ENCODE assay signal across 24 cellular contexts in genomic region chr17:50887705-50888245, GRCh38. TPM values are rescaled to one million over a fixed set of nuclear protein-coding genes. Genes with fewer than 3 reads are reported as not detected.
DNase-seq lines count a peak whose midpoint lies in the region; ATAC-seq and TF ChIP-seq lines count a peak whose summit lies in the region.
"Had no signal": no experiment of that assay in that cellular context is flagged by ENCODE, and none has a peak within 500 bp of the region (broad histone marks: within the 10 kb centered on the region; RNA-seq: fewer than 3 reads in every experiment).

No MANE protein-coding gene starts in this region.

- intact Hi-C loops in activated naive CD4-positive, alpha-beta T cell treated with anti-CD3 and anti-CD28 coated beads for 36 hours (cut with micrococcal nuclease) = loop anchor here (1.0 kb wide), 3 partner anchors 15 to 44 kb away; no protein-coding TSS in a partner anchor
- intact Hi-C loops in transverse colon (cut with DNase I; ENCODE audit: low total_unique reads) = no loop called here

- no peaks in the 10 kb centered on the region for H3K9me3 ChIP-seq in MM.1S (replicated peaks; ENCODE audit: insufficient read depth, low read length)
- no peaks in the 10 kb centered on the region for H3K9me3 ChIP-seq in transverse colon
- H3K9me3 ChIP-seq: BLaER1, gastroesophageal sphincter, left ventricle myocardium inferior, sigmoid colon had no signal

- no peak for TF ChIP-seq POLR2A in transverse colon (IDR thresholded peaks at IDR 0.05)

- H3K9me3 Mint-ChIP-seq in activated naive CD4-positive, alpha-beta T cell treated with anti-CD3 and anti-CD28 coated beads, Interleukin-2, amount 10 ng/mL, durations not matched to agents 7 days and 5 days = no peaks in the 10 kb centered on the region
- no peaks in the 10 kb centered on the region for H3K9me3 Mint-ChIP-seq in activated naive CD4-positive, alpha-beta T cell treated with anti-CD3 and anti-CD28 coated beads for 36 hours
- H3K9me3 Mint-ChIP-seq in central memory CD8-positive, alpha-beta T cell = no peaks in the 10 kb centered on the region
- H3K9me3 Mint-ChIP-seq in progenitor cell of endocrine pancreas (ENCODE audit: low read depth) = no peaks in the 10 kb centered on the region

- ATAC-seq in central memory CD8-positive, alpha-beta T cell (replicated peaks; ENCODE audit: extremely low read depth, poor library complexity, severe bottlenecking) = no peak
- ATAC-seq: gastroesophageal sphincter had no signal

- H3K79me2 ChIP-seq in MM.1S (ENCODE audit: low read length) = no peaks in the 10 kb centered on the region

- TF ChIP-seq CTCF in MM.1S (IDR thresholded peaks at IDR 0.05; ENCODE audit: low read length) (no peak), progenitor cell of endocrine pancreas (IDR thresholded peaks at IDR 0.05; ENCODE audit: unreplicated experiment) (no peak), transverse colon (IDR thresholded peaks at IDR 0.05) (no peak)

- no peaks in the 10 kb centered on the region; the same call in 1 of the 2 replicates for H4K20me1 ChIP-seq in MM.1S (ENCODE audit: insufficient read depth, low read length)
- H4K20me1 ChIP-seq: BLaER1 had no signal

- H3K27me3 Mint-ChIP-seq in activated naive CD4-positive, alpha-beta T cell treated with anti-CD3 and anti-CD28 coated beads, Interleukin-2, amount 10 ng/mL, durations not matched to agents 7 days and 5 days = peaks cover 39% of the 10 kb centered on the region
- H3K27me3 Mint-ChIP-seq in activated naive CD4-positive, alpha-beta T cell treated with anti-CD3 and anti-CD28 coated beads for 36 hours (ENCODE audit: low read depth) = no peaks in the 10 kb centered on the region
- no peaks in the 10 kb centered on the region for H3K27me3 Mint-ChIP-seq in central memory CD8-positive, alpha-beta T cell
- H3K27me3 Mint-ChIP-seq in progenitor cell of endocrine pancreas = no peaks in the 10 kb centered on the region

- H3K4me1 Mint-ChIP-seq in activated naive CD4-positive, alpha-beta T cell treated with anti-CD3 and anti-CD28 coated beads, Interleukin-2, amount 10 ng/mL, durations not matched to agents 7 days and 5 days = peaks cover 36% of the 10 kb centered on the region
- H3K4me1 Mint-ChIP-seq in activated naive CD4-positive, alpha-beta T cell treated with anti-CD3 and anti-CD28 coated beads for 36 hours (ENCODE audit: low read depth) = peaks cover 20% of the 10 kb centered on the region
- peaks cover 30% of the 10 kb centered on the region for H3K4me1 Mint-ChIP-seq in central memory CD8-positive, alpha-beta T cell
- peaks cover 37% of the 10 kb centered on the region for H3K4me1 Mint-ChIP-seq in progenitor cell of endocrine pancreas (ENCODE audit: low read depth)

- H3K4me1 ChIP-seq in MM.1S (ENCODE audit: low read length) = peaks cover 13% of the 10 kb centered on the region
- H3K4me1 ChIP-seq in transverse colon = peaks cover 0 to 43% (median 19%) of the 10 kb centered on the region in 4 donors
- H3K4me1 ChIP-seq: gastroesophageal sphincter had no signal

- peak overlapping the region; percentile 16; the same call in 1 of the 2 replicates for H3K9ac ChIP-seq in MM.1S (ENCODE audit: low read length)
- H3K9ac ChIP-seq: BLaER1 had no signal

- in situ Hi-C loops in transverse colon (cut with MboI; ENCODE audit: low pct_ligation_motif_present in 1 of 4, low pct_unique_long_range_greater_than_20kb in 1 of 4, low sequenced_read_pairs in 3 of 4) = no loop called here

- H3K4me3 ChIP-seq in MM.1S (ENCODE audit: low read length) (0 out of 2 replicates have a peak overlapping the region, but pooled peaks have one; percentile 7), transverse colon (no peak overlapping the region)
- H3K4me3 ChIP-seq: BLaER1, gastroesophageal sphincter, left ventricle myocardium inferior, sigmoid colon had no signal

- H3K27ac ChIP-seq in MM.1S (ENCODE audit: low read length) (peak overlapping the region; percentile 80; the same call in 1 of the 2 replicates), transverse colon (no peak overlapping the region)
- H3K27ac ChIP-seq: BLaER1, gastroesophageal sphincter, left ventricle myocardium inferior, sigmoid colon had no signal

- TF ChIP-seq EP300 in transverse colon (IDR thresholded peaks at IDR 0.05; ENCODE audit: low read depth) = no peak

- no peak overlapping the region for H3K4me3 Mint-ChIP-seq in activated naive CD4-positive, alpha-beta T cell treated with anti-CD3 and anti-CD28 coated beads, Interleukin-2, amount 10 ng/mL, durations not matched to agents 7 days and 5 days
- H3K4me3 Mint-ChIP-seq in activated naive CD4-positive, alpha-beta T cell treated with anti-CD3 and anti-CD28 coated beads for 36 hours = no peak overlapping the region
- H3K4me3 Mint-ChIP-seq in central memory CD8-positive, alpha-beta T cell = peak overlapping the region; percentile 56
- H3K4me3 Mint-ChIP-seq in progenitor cell of endocrine pancreas (ENCODE audit: low read depth) = no peak overlapping the region

- CTCF ChIA-PET in activated naive CD4-positive, alpha-beta T cell treated with anti-CD3 and anti-CD28 coated beads, Interleukin-2, amount 10 ng/mL, durations not matched to agents 7 days and 5 days (lab: Charles Lee) = interaction anchor here (1.1 to 1.3 kb wide), 2 partner anchors 11 to 15 kb away, joined by 3 to 5 read pairs; no protein-coding TSS in a partner anchor
- CTCF ChIA-PET in activated naive CD4-positive, alpha-beta T cell treated with anti-CD3 and anti-CD28 coated beads for 36 hours (lab: Charles Lee) = interaction anchor here (0.6 to 1.4 kb wide), 3 partner anchors 10 to 104 kb away, joined by 3 to 6 read pairs (median 4); no protein-coding TSS in a partner anchor

- no peak for DNase-seq in activated naive CD4-positive, alpha-beta T cell treated with anti-CD3 and anti-CD28 coated beads, Interleukin-2, amount 10 ng/mL, durations not matched to agents 7 days and 5 days
- no peak for DNase-seq in activated naive CD4-positive, alpha-beta T cell treated with anti-CD3 and anti-CD28 coated beads for 36 hours
- no peak for DNase-seq in MM.1S
- no peak for DNase-seq in central memory CD8-positive, alpha-beta T cell (ENCODE audit: low spot score in 2 of 2)
- DNase-seq in progenitor cell of endocrine pancreas (ENCODE audit: low spot score, unreplicated experiment) = no peak
- DNase-seq in NCI-H1694 (lab: John Stamatoyannopoulos, UW) = no peak
- no peak for DNase-seq in transverse colon
- DNase-seq in AG20443 (ENCODE audit: low spot score) = no peak
- DNase-seq: activated CD8-positive, alpha-beta memory T cell treated with anti-CD3 and anti-CD28 coated beads, Interleukin-2, amount 50 U/mL, for 4 hours; amniotic stem cell; Calu3; cortex of kidney; hypothalamus; left ventricle myocardium inferior; NCI-H1694 treated with DMSO at 0.1 percent for 48 hours; NCI-H2171 treated with DMSO at 0.1 percent for 48 hours; NCI-H524 treated with DMSO at 0.1 percent for 48 hours; posterior cingulate gyrus; sigmoid colon had no signal

- H3K36me3 ChIP-seq in MM.1S (replicated peaks; ENCODE audit: insufficient read depth, low read length) (no peaks in the 10 kb centered on the region), transverse colon (no peaks in the 10 kb centered on the region)
- H3K36me3 ChIP-seq: BLaER1, gastroesophageal sphincter, left ventricle myocardium inferior, sigmoid colon had no signal

- peak overlapping the region; percentile 85 for H3K27ac Mint-ChIP-seq in activated naive CD4-positive, alpha-beta T cell treated with anti-CD3 and anti-CD28 coated beads, Interleukin-2, amount 10 ng/mL, durations not matched to agents 7 days and 5 days
- H3K27ac Mint-ChIP-seq in activated naive CD4-positive, alpha-beta T cell treated with anti-CD3 and anti-CD28 coated beads for 36 hours = no peak overlapping the region
- peak overlapping the region; percentile 62 for H3K27ac Mint-ChIP-seq in central memory CD8-positive, alpha-beta T cell (ENCODE audit: low read depth)
- H3K27ac Mint-ChIP-seq in progenitor cell of endocrine pancreas = peak overlapping the region; percentile 33

- peak overlapping the region; percentile 73 for H3K4me2 ChIP-seq in MM.1S (ENCODE audit: low read depth, low read length)
- H3K4me2 ChIP-seq: BLaER1 had no signal

- H3K36me3 Mint-ChIP-seq in activated naive CD4-positive, alpha-beta T cell treated with anti-CD3 and anti-CD28 coated beads, Interleukin-2, amount 10 ng/mL, durations not matched to agents 7 days and 5 days = no peaks in the 10 kb centered on the region
- no peaks in the 10 kb centered on the region for H3K36me3 Mint-ChIP-seq in activated naive CD4-positive, alpha-beta T cell treated with anti-CD3 and anti-CD28 coated beads for 36 hours (ENCODE audit: low read depth)
- peaks cover 2% of the 10 kb centered on the region for H3K36me3 Mint-ChIP-seq in central memory CD8-positive, alpha-beta T cell (ENCODE audit: insufficient read depth)
- no peaks in the 10 kb centered on the region for H3K36me3 Mint-ChIP-seq in progenitor cell of endocrine pancreas (ENCODE audit: insufficient read depth)

- no peaks in the 10 kb centered on the region for H3K9me2 ChIP-seq in MM.1S (replicated peaks; ENCODE audit: insufficient read depth, low read length)

- H3F3A ChIP-seq in MM.1S (ENCODE audit: insufficient read depth, low read length) = peaks cover 13% of the 10 kb centered on the region

- H2AFZ ChIP-seq in MM.1S (ENCODE audit: low read length) = peak overlapping the region; percentile 70

- WGBS in transverse colon (ENCODE audit: low coverage in 1 of 2), 2 donors = 90% methylated on average over 5 of the region's 5 CpGs; no CpG with 5 or more reads in 1 of the 2 donors

- H3K27me3 ChIP-seq in MM.1S (replicated peaks; ENCODE audit: insufficient read depth, low read length) = no peaks in the 10 kb centered on the region
- H3K27me3 ChIP-seq in transverse colon = no peaks in the 10 kb centered on the region
- H3K27me3 ChIP-seq: BLaER1, gastroesophageal sphincter, sigmoid colon had no signal

RNA-seq across cellular contexts. Expression of gene TOB1, which starts 21.6 kb away (rescaled TPM):
- total RNA-seq in activated naive CD4-positive, alpha-beta T cell treated with anti-CD3 and anti-CD28 coated beads for 36 hours = 10 to 100 TPM; 40.7 to 44.7 TPM
- total RNA-seq in progenitor cell of endocrine pancreas = 41.0 and 43.9 TPM in 2 replicates
- total RNA-seq in transverse colon = 10 to 100 TPM; 69.1 to 88.3 (median 75.5) TPM

RNA-seq across cellular contexts. Expression of gene WFIKKN2, which starts 52.4 kb away (rescaled TPM):
- not detected for total RNA-seq in activated naive CD4-positive, alpha-beta T cell treated with anti-CD3 and anti-CD28 coated beads for 36 hours
- total RNA-seq in progenitor cell of endocrine pancreas = not detected in 2 replicates
- not detected for total RNA-seq in transverse colon
- total RNA-seq: Calu3; Daoy; SK-MEL-5; T-helper 1 cell treated with Interleukin-12 subunit alpha and Interleukin-12 subunit beta and Interleukin-4 antibody, amounts not matched to agents 30 ng/mL and 1 ng/mL, for 36 hours had no signal
